18 cellular contexts compared by ENCODE assay signal in genomic region chr4:170414961-170415360, GRCh38.
DNase-seq lines count a peak whose midpoint lies in the region; ATAC-seq and TF ChIP-seq lines count a peak whose summit lies in the region.
"Had no signal": no experiment of that assay in that cellular context is flagged by ENCODE, and none has a peak within 500 bp of the region (broad histone marks: within the 10 kb centered on the region; RNA-seq: fewer than 3 reads in every experiment).

No MANE protein-coding gene starts in this region.

- no peak overlapping the region for H3K14ac ChIP-seq in mesenchymal stem cell (ENCODE audit: low read length in 2 of 2)

- H2AFZ ChIP-seq in PC-3 (ENCODE audit: low read length) (peak overlapping the region; percentile 25; the same call in 1 of the 2 replicates), mesenchymal stem cell (ENCODE audit: low read depth, low read length) (no peak overlapping the region)
- H2AFZ ChIP-seq: GM23338 had no signal

- POLR2A ChIA-PET in PC-3 (lab: Charles Lee; ENCODE audit: unreplicated experiment), result interaction anchor here (0.6 kb wide), 1 partner anchor 12 kb away, joined by 3 read pairs; no protein-coding TSS in a partner anchor

- H2BK15ac ChIP-seq in mesenchymal stem cell (ENCODE audit: low read depth, poor library complexity, severe bottlenecking), result no peak overlapping the region

- H3K4me1 ChIP-seq in PC-3 (ENCODE audit: insufficient read depth, low read length) (peaks cover 15% of the 10 kb centered on the region), mesenchymal stem cell (ENCODE audit: control insufficient read depth, insufficient read depth, low read depth, low read length) (no peaks in the 10 kb centered on the region)

- no peak overlapping the region for H3K4ac ChIP-seq in mesenchymal stem cell (ENCODE audit: low read depth in 1 of 2, low read length in 2 of 2)

- no peak overlapping the region for H4K8ac ChIP-seq in mesenchymal stem cell (ENCODE audit: low read length)

- H3K9me2 ChIP-seq in PC-3 (replicated peaks; ENCODE audit: low read length), result no peaks in the 10 kb centered on the region

- no TSS peak for BruUV-seq in PC-3 (replicated peaks; lab: Mats Ljungman, UMichigan)

- H2BK5ac ChIP-seq in mesenchymal stem cell (ENCODE audit: low read depth, low read length, poor library complexity, severe bottlenecking), result no peak overlapping the region

- CTCF ChIA-PET in PC-3 (lab: Charles Lee), result no interaction called here

- H3K79me1 ChIP-seq in mesenchymal stem cell (replicated peaks; ENCODE audit: low read length, poor library complexity, severe bottlenecking), result no peaks in the 10 kb centered on the region

- no peak overlapping the region for H3K9ac ChIP-seq in PC-3 (ENCODE audit: low read length)
- H3K9ac ChIP-seq in mesenchymal stem cell (ENCODE audit: low read length), result no peak overlapping the region
- H3K9ac ChIP-seq: BLaER1 treated with 17β-estradiol and CSF1 and Interleukin-3, amounts not matched to agents 10 nM and 100 nM; KMS-11 had no signal

- no peak overlapping the region for H2BK120ac ChIP-seq in mesenchymal stem cell (ENCODE audit: low read depth, low read length)

- H3K4me3 ChIP-seq in PC-3 (ENCODE audit: low read length) (no peak overlapping the region), mesenchymal stem cell (ENCODE audit: insufficient read depth in 1 of 2, low read depth in 1 of 2, low read length in 2 of 2) (no peak overlapping the region)
- H3K4me3 ChIP-seq: BLaER1 treated with 17β-estradiol and CSF1 and Interleukin-3, amounts not matched to agents 10 nM and 100 nM; GM23338 had no signal

- intact Hi-C loops in PC-3 (cut with micrococcal nuclease), result no loop called here

- no peak overlapping the region for H3K27ac ChIP-seq in PC-3 (ENCODE audit: low read length)
- no peak overlapping the region for H3K27ac ChIP-seq in mesenchymal stem cell (ENCODE audit: low read length, poor library complexity, severe bottlenecking)
- H3K27ac ChIP-seq: BLaER1 treated with 17β-estradiol and CSF1 and Interleukin-3, amounts not matched to agents 10 nM and 100 nM; KMS-11 had no signal

- no peaks in the 10 kb centered on the region for H3F3A ChIP-seq in PC-3 (ENCODE audit: low read length, unreplicated experiment)

- 54% methylated on average over 2 of the region's 4 CpGs for WGBS in mesenchymal stem cell

- H3K79me2 ChIP-seq in PC-3 (ENCODE audit: low read length), result no peaks in the 10 kb centered on the region

- H4K91ac ChIP-seq in mesenchymal stem cell (ENCODE audit: low read length), result no peak overlapping the region

- H2BK12ac ChIP-seq in mesenchymal stem cell (ENCODE audit: low read length in 2 of 2), result no peak overlapping the region

- H3K36me3 ChIP-seq in PC-3 (ENCODE audit: low read depth, low read length) (no peaks in the 10 kb centered on the region), mesenchymal stem cell (ENCODE audit: control insufficient read depth in 1 of 2, insufficient read depth in 2 of 2, low read depth in 1 of 2, low read length in 2 of 2) (no peaks in the 10 kb centered on the region)
- H3K36me3 ChIP-seq: BLaER1 treated with 17β-estradiol and CSF1 and Interleukin-3, amounts not matched to agents 10 nM and 100 nM had no signal

- H3K9me3 ChIP-seq in PC-3 (ENCODE audit: low read length) (no peaks in the 10 kb centered on the region), mesenchymal stem cell (ENCODE audit: control insufficient read depth, low read length) (no peaks in the 10 kb centered on the region)

- no peak overlapping the region for H3K23ac ChIP-seq in mesenchymal stem cell (ENCODE audit: low read length in 2 of 2)

- H4K20me1 ChIP-seq in PC-3 (ENCODE audit: low read length), result no peaks in the 10 kb centered on the region
- H4K20me1 ChIP-seq: BLaER1 treated with 17β-estradiol and CSF1 and Interleukin-3, amounts not matched to agents 10 nM and 100 nM had no signal

- ATAC-seq in PC-3 (peak; percentile 20; the same call in 1 of the 2 replicates), HG02623 (IDR thresholded peaks at IDR 0.05; ENCODE audit: unreplicated experiment) (no peak)
- ATAC-seq: CD8-positive, alpha-beta T cell; GM23338; HCT116 had no signal

- H3K18ac ChIP-seq in mesenchymal stem cell (ENCODE audit: low read depth in 1 of 2, low read length in 2 of 2), result no peak overlapping the region

- H3K4me2 ChIP-seq in PC-3 (ENCODE audit: low read length), result peak overlapping the region; percentile 47
- no peak overlapping the region for H3K4me2 ChIP-seq in mesenchymal stem cell (ENCODE audit: low read length, poor library complexity, severe bottlenecking)
- H3K4me2 ChIP-seq: BLaER1 treated with 17β-estradiol and CSF1 and Interleukin-3, amounts not matched to agents 10 nM and 100 nM; GM23338; KMS-11 had no signal

- TF ChIP-seq CTCF in PC-3 (conservative IDR thresholded peaks at IDR 0.05; ENCODE audit: low read depth, low read length), result no peak

- no peak overlapping the region for H2AK5ac ChIP-seq in mesenchymal stem cell (ENCODE audit: low read length, severe bottlenecking)

- no peaks in the 10 kb centered on the region for H3K27me3 ChIP-seq in PC-3 (ENCODE audit: low read length)
- H3K27me3 ChIP-seq in mesenchymal stem cell (ENCODE audit: control insufficient read depth in 1 of 2, insufficient read depth in 1 of 2, low read length in 2 of 2), result no peaks in the 10 kb centered on the region
- H3K27me3 ChIP-seq: BLaER1 treated with 17β-estradiol and CSF1 and Interleukin-3, amounts not matched to agents 10 nM and 100 nM had no signal

- DNase-seq in ELR (ENCODE audit: low read depth) (peak; percentile 34), PC-3 (peak; percentile 17), fibroblast of gingiva (ENCODE audit: low read depth) (peak; percentile 1), mesenchymal stem cell (peak; percentile 80), NCI-H69 (lab: John Stamatoyannopoulos, UW) (no peak)
- no peak for DNase-seq in activated CD4-positive, alpha-beta T cell treated with anti-CD3 and anti-CD28 coated beads, Interleukin-2, amount 50 U/mL, for 4 hours
- no peak for DNase-seq in activated CD4-positive, alpha-beta T cell treated with anti-CD3 and anti-CD28 coated beads for 48 hours
- DNase-seq: Calu3; CD8-positive, alpha-beta T cell; DMS53; DND-41; GF-D8; HFFc6 had no signal

Comparison
In these comparisons a context has a peak if more than half of its experiments do, and no peak if none do; other contexts are left out.
1. DNase-seq: peak in ELR (single experiment), PC-3 (single experiment), fibroblast of gingiva (single experiment) and mesenchymal stem cell (single experiment); none in NCI-H69 (single experiment), activated CD4-positive, alpha-beta T cell treated with anti-CD3 and anti-CD28 coated beads, Interleukin-2, amount 50 U/mL, for 4 hours (0 of 2) and activated CD4-positive, alpha-beta T cell treated with anti-CD3 and anti-CD28 coated beads for 48 hours (single experiment).